16 cellular contexts compared by ENCODE assay signal in genomic region chr10:89651916-89652573, GRCh38. TPM values are rescaled to one million over a fixed set of nuclear protein-coding genes. Genes with fewer than 3 reads are reported as not detected.
DNase-seq lines count a peak whose midpoint lies in the region; ATAC-seq, FAIRE-seq and TF ChIP-seq lines count a peak whose summit lies in the region.
"Had no signal": no experiment of that assay in that cellular context is flagged by ENCODE, and none has a peak within 500 bp of the region (broad histone marks: within the 10 kb centered on the region; RNA-seq: fewer than 3 reads in every experiment).

No MANE protein-coding gene starts in this region.

- no peaks in the 10 kb centered on the region for H3K9me2 ChIP-seq in DOHH2 (replicated peaks; ENCODE audit: control insufficient read depth, low read length)

- 61% methylated on average over 3 of the region's 3 CpGs for WGBS in right lobe of liver (ENCODE audit: insufficient coverage, low coverage, low lambda C conversion rate, missing lambda C conversion rate)

- TF ChIP-seq POLR2A in right lobe of liver (IDR thresholded peaks at IDR 0.05) = no peak

- H3K27ac ChIP-seq in DOHH2 (ENCODE audit: low read depth, low read length) (peak overlapping the region; percentile 50), right lobe of liver (no peak overlapping the region)
- H3K27ac ChIP-seq: heart right ventricle, SJSA1, testis had no signal

- H3K27me3 ChIP-seq in DOHH2 (ENCODE audit: control insufficient read depth, low read length) = no peaks in the 10 kb centered on the region
- H3K27me3 ChIP-seq in right lobe of liver = no peaks in the 10 kb centered on the region
- H3K27me3 ChIP-seq: heart right ventricle, testis had no signal

- H3K4me3 ChIP-seq in DOHH2 (ENCODE audit: low read length) = peak overlapping the region; percentile 45
- no peak overlapping the region for H3K4me3 ChIP-seq in right lobe of liver
- H3K4me3 ChIP-seq: heart right ventricle, SJSA1, testis had no signal

- intact Hi-C loops in right lobe of liver (cut with DNase I) = no loop called here

- no peak for DNase-seq in GM19239 (ENCODE audit: insufficient read length, low spot score)
- peak; percentile 43 for DNase-seq in NAMALWA (ENCODE audit: low spot score)
- no peak for DNase-seq in mesenteric fat pad (ENCODE audit: low spot score)
- DNase-seq in COLO829 (ENCODE audit: low spot score) = no peak
- DNase-seq in right lobe of liver = no peak
- no peak for DNase-seq in stimulated activated CD8-positive, alpha-beta memory T cell treated with anti-CD3 and anti-CD28 coated beads, Interleukin-4, amount 100 ng/mL, for 48 hours
- DNase-seq: effector memory CD4-positive, alpha-beta T cell; GOT3; heart right ventricle; NCI-H1436; NCI-H774; testis had no signal

- H3F3A ChIP-seq in DOHH2 (ENCODE audit: control insufficient read depth, insufficient read depth) = 0 out of 2 replicates have a peak, but pooled peaks cover 2% of the 10 kb centered on the region

- H3K79me2 ChIP-seq in DOHH2 (ENCODE audit: control insufficient read depth, low read length) = no peaks in the 10 kb centered on the region

- FAIRE-seq in GM19239 (lab: Jason Lieb, UNC) = peak; percentile 90
- FAIRE-seq: HTR-8/SVneo had no signal

- H3K4me1 ChIP-seq in DOHH2 (ENCODE audit: control insufficient read depth, low read length) = peaks cover 59% of the 10 kb centered on the region
- peaks cover 0 to 20% (median 8%) of the 10 kb centered on the region in 4 donors for H3K4me1 ChIP-seq in right lobe of liver
- H3K4me1 ChIP-seq: heart right ventricle, testis had no signal

- H3K4me2 ChIP-seq in DOHH2 (ENCODE audit: low read length) = peak overlapping the region; percentile 62

- H3K36me3 ChIP-seq in DOHH2 (ENCODE audit: control insufficient read depth, low read length) (peaks cover 5% of the 10 kb centered on the region; the same call in 1 of the 2 replicates), right lobe of liver (no peaks in the 10 kb centered on the region)
- H3K36me3 ChIP-seq: heart right ventricle, SJSA1 had no signal

- no peak for TF ChIP-seq CTCF in DOHH2 (IDR thresholded peaks at IDR 0.05; ENCODE audit: low read depth, low read length, poor library complexity, severe bottlenecking)
- TF ChIP-seq CTCF in right lobe of liver (IDR thresholded peaks at IDR 0.05) = no peak

- ATAC-seq in HG02870 (IDR thresholded peaks at IDR 0.05; ENCODE audit: unreplicated experiment) = peak; percentile 71
- ATAC-seq in right lobe of liver = no peak
- ATAC-seq: heart right ventricle had no signal

- H3K9me3 ChIP-seq in DOHH2 (ENCODE audit: control insufficient read depth, insufficient read depth, low read length) (peaks cover 8% of the 10 kb centered on the region; the same call in 1 of the 2 replicates), right lobe of liver (no peaks in the 10 kb centered on the region)
- H3K9me3 ChIP-seq: SJSA1, testis had no signal

- no peaks in the 10 kb centered on the region for H4K20me1 ChIP-seq in DOHH2 (ENCODE audit: control insufficient read depth, insufficient read depth, low read depth, low read length)

RNA-seq across cellular contexts. Expression of gene PANK1, which starts 7.0 kb away (rescaled TPM):
- total RNA-seq in mesenteric fat pad = 2.6 TPM
- total RNA-seq in right lobe of liver = 10 to 100 TPM; 13.3 to 71.0 (median 48.6) TPM

RNA-seq across cellular contexts. Expression of gene KIF20B, which starts 49.3 kb away (rescaled TPM):
- total RNA-seq in mesenteric fat pad = 2.5 TPM
- total RNA-seq in right lobe of liver = 1 to 10 TPM in 5 of 6 experiments, under 1 TPM in 1; 0.97 to 3.4 (median 1.7) TPM
